8 cellular contexts compared by ENCODE assay signal in the genomic region with DNA sequence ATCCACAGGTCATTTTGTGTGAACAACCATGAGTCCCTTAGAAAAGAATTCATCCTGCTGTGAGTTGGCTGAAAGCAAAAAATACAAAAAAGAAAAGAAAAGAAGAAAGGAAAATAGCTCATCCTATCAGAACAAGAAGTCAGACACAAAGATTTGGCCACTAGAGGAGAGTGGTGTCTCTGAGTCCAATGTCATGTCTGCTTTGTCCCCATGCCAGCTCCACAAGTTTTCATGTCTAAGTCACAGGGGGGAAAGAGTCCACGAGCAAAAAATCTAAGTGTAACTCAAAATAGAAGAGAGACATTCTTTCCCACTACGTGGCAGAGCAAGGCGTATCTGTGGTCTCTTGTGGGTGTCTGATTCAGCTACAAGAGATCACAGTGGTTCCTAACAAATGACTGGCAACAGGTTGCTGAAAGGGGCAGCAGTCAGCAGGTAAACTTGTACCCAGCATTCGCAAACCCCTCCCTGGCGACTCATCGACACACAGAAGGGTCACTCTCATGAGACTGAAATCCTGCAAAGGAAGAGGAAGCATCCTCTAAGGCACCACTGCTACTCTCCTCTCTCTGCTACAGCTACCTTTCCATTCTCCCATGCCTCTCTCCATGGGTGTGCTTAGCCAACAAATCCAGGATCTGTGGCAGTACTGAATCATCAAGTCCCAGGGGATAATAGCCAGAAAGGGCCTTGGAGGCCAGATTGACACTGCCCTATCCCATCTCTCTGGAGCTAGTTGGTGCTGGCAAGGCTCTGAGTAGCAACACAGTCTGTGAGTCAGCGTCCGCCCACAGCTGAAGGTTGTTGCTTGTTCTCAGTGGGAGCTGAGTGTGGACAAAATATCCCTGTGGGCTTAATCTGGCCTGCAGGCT.
DNase-seq lines count a peak whose midpoint lies in the region; ATAC-seq lines count a peak whose summit lies in the region.

No MANE protein-coding gene starts in this region.

- H3K27ac Mint-ChIP-seq in central memory CD8-positive, alpha-beta T cell (ENCODE audit: low read depth) = peak overlapping the region; percentile 89
- peak overlapping the region; percentile 79 to 93 (median 86) for H3K27ac Mint-ChIP-seq in naive B cell

- DNase-seq in activated CD4-positive, CD25-positive, alpha-beta regulatory T cell treated with anti-CD3 and anti-CD28 coated beads, Interleukin-2, amount 50 U/mL, for 72 hours = peak; percentile 58
- DNase-seq in central memory CD8-positive, alpha-beta T cell (ENCODE audit: low spot score in 2 of 2) = no peak
- DNase-seq in naive B cell = no peak
- DNase-seq in stimulated activated naive CD4-positive, alpha-beta T cell (lab: John Stamatoyannopoulos, UW) = peak; percentile 7 to 42 (median 27)
- no peak for DNase-seq in GDM1 (lab: John Stamatoyannopoulos, UW)

- H3K9me3 Mint-ChIP-seq in central memory CD8-positive, alpha-beta T cell = no peaks in the 10 kb centered on the region
- peaks cover 0 to 2% (median 0%) of the 10 kb centered on the region in 7 donors for H3K9me3 Mint-ChIP-seq in naive B cell

- ATAC-seq in GM18858 (IDR thresholded peaks at IDR 0.05; ENCODE audit: unreplicated experiment) (peak; percentile 34), HG03565 (IDR thresholded peaks at IDR 0.05; ENCODE audit: unreplicated experiment) (peak; percentile 31), naive B cell (ENCODE audit: low read depth in 2 of 2) (no peak), HG03025 (IDR thresholded peaks at IDR 0.05; ENCODE audit: low FRiP score, unreplicated experiment) (no peak)
- peak; percentile 24 for ATAC-seq in central memory CD8-positive, alpha-beta T cell (replicated peaks; ENCODE audit: extremely low read depth, poor library complexity, severe bottlenecking)

- peaks cover 81% of the 10 kb centered on the region for H3K4me1 Mint-ChIP-seq in central memory CD8-positive, alpha-beta T cell
- H3K4me1 Mint-ChIP-seq in naive B cell = peaks cover 49 to 74% (median 68%) of the 10 kb centered on the region in 3 donors

- H3K27me3 Mint-ChIP-seq in central memory CD8-positive, alpha-beta T cell = no peaks in the 10 kb centered on the region
- no peaks in the 10 kb centered on the region for H3K27me3 Mint-ChIP-seq in naive B cell

- peak overlapping the region; percentile 81 for H3K4me3 Mint-ChIP-seq in central memory CD8-positive, alpha-beta T cell
- peak overlapping the region; percentile 44 to 91 (median 66) for H3K4me3 Mint-ChIP-seq in naive B cell

- peaks cover 13% of the 10 kb centered on the region for H3K36me3 Mint-ChIP-seq in central memory CD8-positive, alpha-beta T cell (ENCODE audit: insufficient read depth)
- peaks cover 0 to 7% of the 10 kb centered on the region in 2 donors for H3K36me3 Mint-ChIP-seq in naive B cell

Comparison
In these comparisons a context has a peak if more than half of its experiments do, and no peak if none do; other contexts are left out.
1. ATAC-seq: peak in GM18858 (single experiment), HG03565 (single experiment) and central memory CD8-positive, alpha-beta T cell (single experiment); none in naive B cell (0 of 2) and HG03025 (single experiment).
2. DNase-seq: peak in activated CD4-positive, CD25-positive, alpha-beta regulatory T cell treated with anti-CD3 and anti-CD28 coated beads, Interleukin-2, amount 50 U/mL, for 72 hours (single experiment) and stimulated activated naive CD4-positive, alpha-beta T cell (6 of 6); none in central memory CD8-positive, alpha-beta T cell (0 of 2), naive B cell (single experiment) and GDM1 (single experiment).